16 cellular contexts compared by ENCODE assay signal in genomic region chrX:136528645-136529315, GRCh38. TPM values are rescaled to one million over a fixed set of nuclear protein-coding genes. Genes with fewer than 3 reads are reported as not detected.
DNase-seq lines count a peak whose midpoint lies in the region; ATAC-seq and TF ChIP-seq lines count a peak whose summit lies in the region.
"Had no signal": no experiment of that assay in that cellular context is flagged by ENCODE, and none has a peak within 500 bp of the region (broad histone marks: within the 10 kb centered on the region; RNA-seq: fewer than 3 reads in every experiment).

No MANE protein-coding gene starts in this region.

- H3K4me1 ChIP-seq in hepatocyte (ENCODE audit: insufficient read depth): no peaks in the 10 kb centered on the region
- H3K4me1 ChIP-seq in GM23248 (ENCODE audit: insufficient read depth): peaks cover 7% of the 10 kb centered on the region

- in situ Hi-C loops in GM13976 (cut with MboI; ENCODE audit: low sequenced_read_pairs, unreplicated experiment): no loop called here
- in situ Hi-C loops in GM23248 (cut with MboI): no loop called here

- H3K9me3 ChIP-seq in hepatocyte (ENCODE audit: low read depth): no peaks in the 10 kb centered on the region
- no peaks in the 10 kb centered on the region for H3K9me3 ChIP-seq in GM23248 (ENCODE audit: low read depth)

- no peak overlapping the region for H3K4me3 ChIP-seq in hepatocyte
- H3K4me3 ChIP-seq in GM23248: no peak overlapping the region

- no peaks in the 10 kb centered on the region for H3F3A ChIP-seq in GM23248 (ENCODE audit: insufficient read depth)

- TF ChIP-seq CTCF in 22Rv1 (IDR thresholded peaks at IDR 0.05) (no peak), hepatocyte (IDR thresholded peaks at IDR 0.05; ENCODE audit: poor library complexity) (no peak), GM13976 (IDR thresholded peaks at IDR 0.05; ENCODE audit: borderline replicate concordance, control extremely low read depth, extremely low read depth, insufficient read depth, missing control alignments) (no peak)

- no peaks in the 10 kb centered on the region for H3K79me2 ChIP-seq in hepatocyte
- no peaks in the 10 kb centered on the region for H3K79me2 ChIP-seq in GM23248 (ENCODE audit: insufficient read depth)

- 74% methylated on average over 8 of the region's 8 CpGs for WGBS in hepatocyte (ENCODE audit: low lambda C conversion rate, missing lambda C conversion rate)
- WGBS in GM23248 (ENCODE audit: low coverage in 1 of 2, low lambda C conversion rate in 2 of 2, missing lambda C conversion rate in 2 of 2), 2 experiments: 71 to 76% methylated on average over 7 to 8 of the region's 8 CpGs

- H3K4me2 ChIP-seq in hepatocyte (no peak overlapping the region), GM23248 (ENCODE audit: unreplicated experiment) (no peak overlapping the region)

- peak; percentile 53 for DNase-seq in ELF-1 (ENCODE audit: low read depth, low spot score)
- peak; percentile 5 for DNase-seq in NCI-H226
- DNase-seq in hepatocyte (ENCODE audit: low spot score): peak; percentile 7
- DNase-seq in COLO829 (ENCODE audit: low spot score): no peak
- DNase-seq in GM13976 (ENCODE audit: low spot score): no peak
- no peak for DNase-seq in GM23248
- DNase-seq: activated CD4-positive, alpha-beta T cell treated with anti-CD3 and anti-CD28 coated beads, Interleukin-2, amount 10 ng/mL, durations not matched to agents 7 days and 5 days; AML-193; GF-D8; left colon; NCI-H1417 treated with DMSO at 0.1 percent for 48 hours; stimulated activated naive CD4-positive, alpha-beta T cell; T-cell had no signal

- H3K27me3 ChIP-seq in hepatocyte: no peaks in the 10 kb centered on the region
- no peaks in the 10 kb centered on the region for H3K27me3 ChIP-seq in GM23248 (replicated peaks; ENCODE audit: insufficient read depth)

- no peak overlapping the region for H2AFZ ChIP-seq in hepatocyte
- no peak overlapping the region for H2AFZ ChIP-seq in GM23248

- H3K36me3 ChIP-seq in hepatocyte (replicated peaks; ENCODE audit: insufficient read depth, low read depth): no peaks in the 10 kb centered on the region
- H3K36me3 ChIP-seq in GM23248 (ENCODE audit: low read depth): no peaks in the 10 kb centered on the region

- H3K9me2 ChIP-seq in hepatocyte (replicated peaks; ENCODE audit: insufficient read depth): no peaks in the 10 kb centered on the region
- no peaks in the 10 kb centered on the region for H3K9me2 ChIP-seq in GM23248 (ENCODE audit: insufficient read depth)

- no peak for ATAC-seq in HG03280 (IDR thresholded peaks at IDR 0.05; ENCODE audit: unreplicated experiment)
- ATAC-seq: activated T-helper 17 cell treated with anti-CD3 and anti-CD28 coated beads, Interleukin-2, amount 50 U/mL, for 72 hours; left colon; T-cell had no signal

- no peak overlapping the region for H3K9ac ChIP-seq in GM23248

- no peaks in the 10 kb centered on the region for H4K20me1 ChIP-seq in hepatocyte (ENCODE audit: insufficient read depth, poor library complexity, severe bottlenecking)
- H4K20me1 ChIP-seq in GM23248 (ENCODE audit: insufficient read depth): no peaks in the 10 kb centered on the region

- H3K27ac ChIP-seq in 22Rv1 (0 out of 2 replicates have a peak overlapping the region, but pooled peaks have one; percentile 20), hepatocyte (no peak overlapping the region), GM23248 (no peak overlapping the region)

RNA-seq across cellular contexts. Expression of gene VGLL1, which starts 3.2 kb away (rescaled TPM):
- 4.1 and 4.8 TPM in 2 replicates for total RNA-seq in hepatocyte
- polyA plus RNA-seq in hepatocyte (9.3 and 11.6 TPM in 2 replicates), GM23248 (2016; fragmentation: Nextera tagmentation; extraction: Ambion mirVana) (not detected in 2 replicates)
- total RNA-seq in GM23248 (2014; rRNA removed; shearing (Covaris generic)): not detected in 2 replicates
- total RNA-seq: activated CD4-positive, alpha-beta T cell treated with anti-CD3 and anti-CD28 coated beads, Interleukin-2, amount 10 ng/mL, durations not matched to agents 7 days and 5 days; activated T-helper 17 cell treated with anti-CD3 and anti-CD28 coated beads, Interleukin-2, amount 50 U/mL, for 72 hours; left colon; T-cell had no signal

RNA-seq across cellular contexts. Expression of gene HTATSF1, which starts 31.4 kb away (rescaled TPM):
- total RNA-seq in hepatocyte: 51.0 and 55.3 TPM in 2 replicates
- polyA plus RNA-seq in hepatocyte (36.6 and 37.3 TPM in 2 replicates), GM23248 (2016; fragmentation: Nextera tagmentation; extraction: Ambion mirVana) (51.3 and 51.5 TPM in 2 replicates)
- total RNA-seq in GM23248 (2014; rRNA removed; shearing (Covaris generic)): 46.9 and 58.8 TPM in 2 replicates

RNA-seq across cellular contexts. Expression of gene BRS3, which starts 41.0 kb away (rescaled TPM):
- 0.04 TPM in 1 of 2 replicates, not detected in the other for total RNA-seq in hepatocyte
- polyA plus RNA-seq in hepatocyte (not detected in 2 replicates), GM23248 (2016; fragmentation: Nextera tagmentation; extraction: Ambion mirVana) (not detected in 2 replicates)
- not detected in 2 replicates for total RNA-seq in GM23248 (2014; rRNA removed; shearing (Covaris generic))
- total RNA-seq: activated CD4-positive, alpha-beta T cell treated with anti-CD3 and anti-CD28 coated beads, Interleukin-2, amount 10 ng/mL, durations not matched to agents 7 days and 5 days; activated T-helper 17 cell treated with anti-CD3 and anti-CD28 coated beads, Interleukin-2, amount 50 U/mL, for 72 hours; left colon; T-cell had no signal

Comparison
In these comparisons a context has a peak if more than half of its experiments do, and no peak if none do; other contexts are left out.
1. DNase-seq: peak in ELF-1 (single experiment), NCI-H226 (single experiment) and hepatocyte (single experiment); none in COLO829 (single experiment), GM13976 (single experiment) and GM23248 (single experiment).